12 cellular contexts compared by ENCODE assay signal in the genomic region with DNA sequence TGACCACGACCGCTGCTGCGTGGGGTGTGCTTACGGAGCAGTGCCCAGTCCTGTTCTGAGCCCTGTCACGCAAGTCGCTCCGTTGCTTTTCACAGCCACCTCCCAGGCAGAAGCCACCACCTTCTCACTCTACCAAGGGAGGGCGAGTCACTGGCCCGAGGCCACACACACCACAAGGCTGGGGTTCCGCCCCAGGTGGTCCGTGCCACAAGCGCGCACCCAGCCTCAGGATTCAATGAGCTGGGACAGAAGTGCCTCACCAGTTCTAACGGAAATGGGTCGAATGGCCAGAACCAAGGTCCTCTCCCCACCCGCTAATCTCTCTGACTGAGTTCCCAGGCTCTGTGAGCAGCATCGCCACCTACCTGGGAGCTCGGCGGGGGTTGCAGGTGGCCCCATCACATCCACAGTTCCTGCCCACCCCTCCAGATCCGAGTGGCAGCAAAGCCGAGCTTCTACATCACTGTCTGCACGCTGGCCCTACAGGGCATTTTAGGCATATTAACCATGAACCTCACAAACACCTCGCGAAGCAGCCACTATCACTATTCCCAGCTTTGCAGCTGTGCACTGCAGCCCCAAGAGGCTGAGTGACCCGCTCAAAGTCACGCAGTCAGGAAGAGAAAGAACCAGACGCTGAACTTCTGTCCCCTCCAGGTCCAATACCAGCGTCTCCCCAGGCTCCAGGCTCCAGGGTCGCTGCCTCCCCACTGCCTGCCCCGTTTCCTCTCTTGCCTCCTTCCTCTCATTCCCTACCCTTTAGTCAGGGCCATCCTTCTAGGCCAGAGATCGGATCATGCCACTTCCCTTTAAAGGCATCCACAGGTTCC.
DNase-seq lines count a peak whose midpoint lies in the region; ATAC-seq, FAIRE-seq and TF ChIP-seq lines count a peak whose summit lies in the region.
"Had no signal": no experiment of that assay in that cellular context is flagged by ENCODE, and none has a peak within 500 bp of the region (broad histone marks: within the 10 kb centered on the region; RNA-seq: fewer than 3 reads in every experiment).

No MANE protein-coding gene starts in this region.

- 86% methylated on average over 30 of the region's 31 CpGs; no CpG with 5 or more reads in 1 of the 2 experiments for WGBS in H1 (ENCODE audit: extremely low coverage in 1 of 2, insufficient coverage in 1 of 2, insufficient read length in 1 of 2, insufficient replicate concordance in 2 of 2, low coverage in 1 of 2, low lambda C conversion rate in 2 of 2, missing lambda C conversion rate in 1 of 2), 2 experiments
- WGBS in adrenal gland, 4 donors = 67 to 85% (median 81%) methylated on average over 25 to 31 of the region's 31 CpGs

- intact Hi-C loops in adrenal gland (cut with DNase I) = no loop called here

- peak overlapping the region; percentile 58; the same call in 1 of the 2 replicates for H4K8ac ChIP-seq in H1 (ENCODE audit: extremely low read depth, insufficient read depth, low read length)

- H2BK12ac ChIP-seq in H1 (ENCODE audit: low read depth, low read length) = peak overlapping the region; percentile 84; the same call in 1 of the 2 replicates

- H3K79me2 ChIP-seq in H1 (ENCODE audit: control insufficient read depth in 1 of 2, insufficient read depth in 2 of 2, low read length in 2 of 2) = no peaks in the 10 kb centered on the region

- no peak overlapping the region for H3K4ac ChIP-seq in H1 (replicated peaks; ENCODE audit: insufficient read length, low read depth, low read length)

- no peak for TF ChIP-seq EP300 in H1 (IDR thresholded peaks at IDR 0.05; ENCODE audit: borderline replicate concordance in 1 of 2, low read depth in 2 of 2, low read length in 2 of 2)

- no peak overlapping the region; the same call in 1 of the 2 replicates for H3K18ac ChIP-seq in H1 (ENCODE audit: extremely low read depth, low read length)

- H3K36me3 ChIP-seq in H1 (ENCODE audit: control insufficient read depth in 2 of 4, insufficient read depth in 4 of 4, low read length in 3 of 4) (no peaks in the 10 kb centered on the region), adrenal gland (replicated peaks in 1 of 2) (no peaks in the 10 kb centered on the region), MG63 (peaks cover 2% of the 10 kb centered on the region)

- no peak overlapping the region; the same call in 1 of the 2 replicates for H2BK15ac ChIP-seq in H1 (ENCODE audit: low read length)

- CTCF ChIA-PET in GM10248 (lab: Yijun Ruan, JAX) (interaction anchor here (0.8 to 1.4 kb wide), 3 partner anchors 9 to 46 kb away, joined by 3 read pairs; no protein-coding TSS in a partner anchor), H1 (lab: Charles Lee; ENCODE audit: partially characterized antibody) (interaction anchor here (0.7 to 9.5 kb wide), 7 partner anchors 15 to 266 kb away, joined by 3 to 79 read pairs (median 5); partner anchors contain the start of gene COL23A1)

- no peaks in the 10 kb centered on the region for H3K27me3 ChIP-seq in H1 (replicated peaks in 1 of 4; ENCODE audit: control insufficient read depth in 3 of 4, extremely low read depth in 1 of 4, insufficient read depth in 3 of 4, low read length in 3 of 4)
- H3K27me3 ChIP-seq in adrenal gland = no peaks in the 10 kb centered on the region
- no peaks in the 10 kb centered on the region for H3K27me3 ChIP-seq in MG63

- no peaks in the 10 kb centered on the region for H3K79me1 ChIP-seq in H1 (ENCODE audit: low read depth, low read length)

- ATAC-seq in GM19372 (IDR thresholded peaks at IDR 0.05; ENCODE audit: low read depth, unreplicated experiment) (peak; percentile 71), HG02943 (IDR thresholded peaks at IDR 0.05; ENCODE audit: low read depth, unreplicated experiment) (peak; percentile 68)

- H2BK120ac ChIP-seq in H1 (replicated peaks; ENCODE audit: low read depth, low read length) = no peak overlapping the region

- no peak for FAIRE-seq in H1 (lab: Jason Lieb, UNC)

- H2AK5ac ChIP-seq in H1 (ENCODE audit: low read depth, low read length) = no peak overlapping the region

- POLR2A ChIA-PET in GM10248 (lab: Yijun Ruan, JAX) = no interaction called here
- POLR2A ChIA-PET in H1 (lab: Charles Lee; ENCODE audit: partially characterized antibody) = interaction anchor here (1.3 kb wide), 1 partner anchor 9 kb away, joined by 3 read pairs; no protein-coding TSS in a partner anchor

- H2AFZ ChIP-seq in H1 (ENCODE audit: low read length) = no peak overlapping the region

- no peak overlapping the region for H3K14ac ChIP-seq in H1 (ENCODE audit: insufficient read length)

- peak overlapping the region; percentile 43; the same call in 1 of the 2 replicates for H2BK20ac ChIP-seq in H1 (ENCODE audit: low read length)

- TF ChIP-seq RAD21 in H1 (IDR thresholded peaks at IDR 0.05 in 1 of 2, conservative IDR thresholded peaks at IDR 0.05 in 1 of 2; ENCODE audit: low read depth in 2 of 2, low read length in 2 of 2) = no peak

- no peak overlapping the region for H4K91ac ChIP-seq in H1 (replicated peaks; ENCODE audit: insufficient read length, low read length)

- peak; percentile 58 for DNase-seq in GM10248 (ENCODE audit: extremely low spot score)
- peak in 1 of 2 experiments; percentile 45 for DNase-seq in H1 (ENCODE audit: low read depth in 1 of 2, low spot score in 2 of 2)
- no peak for DNase-seq in AG08396 (ENCODE audit: low spot score)
- DNase-seq in adrenal gland = no peak
- DNase-seq in MG63 = no peak
- DNase-seq in NCI-H526 (lab: John Stamatoyannopoulos, UW) = no peak
- DNase-seq: activated CD4-positive, alpha-beta T cell treated with anti-CD3 and anti-CD28 coated beads for 4 hours; CD4-positive, CD25-positive, alpha-beta regulatory T cell; effector CD4-positive, alpha-beta T cell; head of caudate nucleus had no signal

- TF ChIP-seq CTCF in GM10248 (IDR thresholded peaks at IDR 0.05; ENCODE audit: control extremely low read depth, extremely low read depth, low read depth, missing control alignments) (no peak), H1 (IDR thresholded peaks at IDR 0.05; ENCODE audit: control extremely low read depth in 1 of 3, insufficient read depth in 1 of 3, low read depth in 1 of 3, low read length in 3 of 3) (no peak), adrenal gland (IDR thresholded peaks at IDR 0.05) (no peak)

- peaks cover 0 to 4% of the 10 kb centered on the region in 2 experiments for H4K20me1 ChIP-seq in H1 (replicated peaks in 1 of 2; ENCODE audit: control insufficient read depth in 1 of 2, insufficient read depth in 2 of 2, low read length in 2 of 2)

- H3K27ac ChIP-seq in H1 (ENCODE audit: low read depth, low read length) = no peak overlapping the region
- H3K27ac ChIP-seq in adrenal gland = no peak overlapping the region

- no peak overlapping the region for H4K5ac ChIP-seq in H1 (ENCODE audit: insufficient read length, low read depth, low read length)

- H3K9me3 ChIP-seq in H1 (ENCODE audit: insufficient read depth in 2 of 2, low read depth in 1 of 2, low read length in 1 of 2) (no peaks in the 10 kb centered on the region), adrenal gland (replicated peaks in 1 of 3) (no peaks in the 10 kb centered on the region), MG63 (no peaks in the 10 kb centered on the region)

- TF ChIP-seq POLR2A in H1 (IDR thresholded peaks at IDR 0.05; ENCODE audit: control extremely low read depth in 1 of 2, low read depth in 2 of 2, low read length in 2 of 2) (no peak), adrenal gland (IDR thresholded peaks at IDR 0.05) (no peak)

- no peak overlapping the region for H3K4me3 ChIP-seq in H1 (ENCODE audit: extremely low read depth in 1 of 4, insufficient read depth in 2 of 4, low read depth in 3 of 4, low read length in 4 of 4)
- H3K4me3 ChIP-seq in adrenal gland = no peak overlapping the region
- no peak overlapping the region for H3K4me3 ChIP-seq in MG63

- H3K4me1 ChIP-seq in H1 (replicated peaks in 1 of 4; ENCODE audit: control insufficient read depth in 3 of 4, insufficient read depth in 4 of 4, low read length in 3 of 4) = peaks cover 0 to 15% (median 7%) of the 10 kb centered on the region in 4 experiments; a peak in 4 of 7 replicates
- H3K4me1 ChIP-seq in adrenal gland (replicated peaks in 1 of 2) = peaks cover 0 to 5% of the 10 kb centered on the region in 2 donors

- H3K9ac ChIP-seq in H1 (replicated peaks in 1 of 4; ENCODE audit: extremely low read depth in 1 of 4, low read depth in 3 of 4, low read length in 3 of 4) = no peak overlapping the region

- H2BK5ac ChIP-seq in H1 (ENCODE audit: low read depth, low read length) = peak overlapping the region; percentile 75; the same call in 1 of the 2 replicates

- H3K56ac ChIP-seq in H1 (replicated peaks; ENCODE audit: insufficient read length, low read depth, low read length) = peak overlapping the region; percentile 28

- H3K23me2 ChIP-seq in H1 (ENCODE audit: low read depth, low read length) = no peaks in the 10 kb centered on the region

- H3K4me2 ChIP-seq in H1 (ENCODE audit: insufficient read depth in 1 of 2, low read depth in 2 of 2, low read length in 2 of 2) = no peak overlapping the region

- H3K23ac ChIP-seq in H1 (ENCODE audit: insufficient read length) = no peak overlapping the region

TF ChIP-seq in H1, 55 proteins besides CTCF, POLR2A, EP300 and RAD21:
- TF ChIP-seq JUN (IDR thresholded peaks at IDR 0.05; ENCODE audit: low read depth, low read length) (no peak), FOSL1 (IDR thresholded peaks at IDR 0.05; ENCODE audit: insufficient read depth, low read depth, low read length) (no peak), MAFK (IDR thresholded peaks at IDR 0.05; ENCODE audit: low read depth, low read length) (no peak), CBX8 (IDR thresholded peaks at IDR 0.05; ENCODE audit: borderline replicate concordance, low read depth, low read length) (no peak), SP4 (IDR thresholded peaks at IDR 0.05; ENCODE audit: low read length) (no peak), HDAC2 (IDR thresholded peaks at IDR 0.05; ENCODE audit: borderline replicate concordance in 1 of 2, low read depth in 2 of 2, low read length in 2 of 2) (no peak), ASH2L (IDR thresholded peaks at IDR 0.05; ENCODE audit: low read length) (no peak), BACH1 (IDR thresholded peaks at IDR 0.05; ENCODE audit: low read length) (no peak), NANOG (IDR thresholded peaks at IDR 0.05; ENCODE audit: insufficient read depth, low read depth, low read length, poor library complexity, severe bottlenecking) (no peak), GTF2F1 (IDR thresholded peaks at IDR 0.05; ENCODE audit: borderline replicate concordance, low read depth, low read length) (no peak), PHF8 (conservative IDR thresholded peaks at IDR 0.05; ENCODE audit: low read depth, low read length) (no peak)
